ENCODE assay signal across 23 cellular contexts in genomic region chr22:23382796-23383195, GRCh38.
DNase-seq lines count a peak whose midpoint lies in the region; ATAC-seq, FAIRE-seq and TF ChIP-seq lines count a peak whose summit lies in the region.
"Had no signal": no experiment of that assay in that cellular context is flagged by ENCODE, and none has a peak within 500 bp of the region (broad histone marks: within the 10 kb centered on the region; RNA-seq: fewer than 3 reads in every experiment).

No MANE protein-coding gene starts in this region.

- FAIRE-seq in urothelium cell line (lab: Jason Lieb, UNC) = peak; percentile 79
- FAIRE-seq: A204.1, GM12878, GM19239 had no signal

- H3K4me1 Mint-ChIP-seq in natural killer cell treated with Interleukin-12 subunit alpha and Interleukin-12 subunit beta and Interleukin-15 and Interleukin-18, amount 100 ng/mL, for 72 hours (ENCODE audit: low read depth in 2 of 2) = peaks cover 0 to 9% of the 10 kb centered on the region in 2 donors
- H3K4me1 Mint-ChIP-seq in natural killer cell (peaks cover 6 to 9% of the 10 kb centered on the region in 2 donors), WTC11 (peaks cover 12% of the 10 kb centered on the region; the same call in 1 of the 2 replicates)
- H3K4me1 Mint-ChIP-seq: B cell; CD4-positive, CD25-positive, alpha-beta regulatory T cell had no signal

- DNase-seq in natural killer cell treated with Interleukin-12 subunit alpha and Interleukin-12 subunit beta and Interleukin-15 and Interleukin-18, amount 100 ng/mL, for 72 hours (ENCODE audit: low spot score) = peak; percentile 56
- DNase-seq in natural killer cell = no peak
- DNase-seq in WTC11 (ENCODE audit: low spot score) = peak; percentile 4
- no peak for DNase-seq in neuronal stem cell (ENCODE audit: low spot score)
- DNase-seq in urothelium cell line (ENCODE audit: low spot score) = no peak
- no peak for DNase-seq in sigmoid colon
- no peak for DNase-seq in spleen
- DNase-seq: Caco-2; CD4-positive, CD25-positive, alpha-beta regulatory T cell; CD8-positive, alpha-beta T cell; DMS79; EL; GDM1; HFFc6 had no signal

- H3K4ac ChIP-seq in neuronal stem cell (ENCODE audit: low read length) = no peak overlapping the region

- no peak overlapping the region for H3K27ac Mint-ChIP-seq in natural killer cell treated with Interleukin-12 subunit alpha and Interleukin-12 subunit beta and Interleukin-15 and Interleukin-18, amount 100 ng/mL, for 72 hours
- no peak overlapping the region for H3K27ac Mint-ChIP-seq in natural killer cell
- no peak overlapping the region for H3K27ac Mint-ChIP-seq in WTC11
- H3K27ac Mint-ChIP-seq: B cell; CD4-positive, CD25-positive, alpha-beta regulatory T cell; CD8-positive, alpha-beta T cell; GM23338; HFFc6 had no signal

- H3K27me3 ChIP-seq in neuronal stem cell (ENCODE audit: control insufficient read depth in 3 of 3, insufficient read depth in 3 of 3, low read depth in 1 of 3, low read length in 3 of 3) = peaks cover 0 to 12% (median 0%) of the 10 kb centered on the region in 3 experiments
- peaks cover 0 to 5% (median 0%) of the 10 kb centered on the region in 3 donors for H3K27me3 ChIP-seq in sigmoid colon
- H3K27me3 ChIP-seq in spleen (replicated peaks in 1 of 7) = peaks cover 0 to 48% (median 0%) of the 10 kb centered on the region in 7 donors
- H3K27me3 ChIP-seq: BLaER1 had no signal

- H3K36me3 ChIP-seq in neuronal stem cell (replicated peaks in 1 of 2; ENCODE audit: control insufficient read depth in 2 of 2, insufficient read depth in 2 of 2, low read length in 2 of 2) (no peaks in the 10 kb centered on the region), sigmoid colon (no peaks in the 10 kb centered on the region), spleen (no peaks in the 10 kb centered on the region)
- H3K36me3 ChIP-seq: BLaER1, HAP-1 had no signal

- no peak overlapping the region for H2BK15ac ChIP-seq in neuronal stem cell (ENCODE audit: low read length)

- H3K23ac ChIP-seq in neuronal stem cell (ENCODE audit: low read depth, low read length, poor library complexity) = no peak overlapping the region

- H2BK120ac ChIP-seq in neuronal stem cell (ENCODE audit: low read depth, low read length) = no peak overlapping the region

- ATAC-seq in natural killer cell treated with Interleukin-12 subunit alpha and Interleukin-12 subunit beta and Interleukin-15 and Interleukin-18, amount 100 ng/mL, for 72 hours = no peak
- no peak for ATAC-seq in natural killer cell
- ATAC-seq in WTC11 = no peak
- no peak for ATAC-seq in GM21619 (IDR thresholded peaks at IDR 0.05; ENCODE audit: unreplicated experiment)
- ATAC-seq: CD8-positive, alpha-beta T cell; GM12878 had no signal

- no peak for TF ChIP-seq POLR2A in sigmoid colon (IDR thresholded peaks at IDR 0.05)
- no peak for TF ChIP-seq POLR2A in spleen (IDR thresholded peaks at IDR 0.05)

- H2BK5ac ChIP-seq in neuronal stem cell (ENCODE audit: low read length) = no peak overlapping the region

- H4K91ac ChIP-seq in neuronal stem cell (ENCODE audit: low read depth, low read length, poor library complexity) = no peak overlapping the region

- no peak overlapping the region for H3K4me2 ChIP-seq in neuronal stem cell (ENCODE audit: insufficient read depth, low read length, poor library complexity, severe bottlenecking)
- H3K4me2 ChIP-seq: GM23338 had no signal

- no peak overlapping the region for H4K8ac ChIP-seq in neuronal stem cell (ENCODE audit: low read depth, low read length)

- H3K4me3 ChIP-seq in neuronal stem cell (ENCODE audit: low read length in 2 of 2) (peak overlapping the region in 1 of 2 donors; percentile 29), sigmoid colon (no peak overlapping the region), spleen (no peak overlapping the region)
- H3K4me3 ChIP-seq: BLaER1, GM12878, GM23338, HAP-1 had no signal

- no CpG with 5 or more reads among the region's 7 CpGs for WGBS in neuronal stem cell (ENCODE audit: extremely low coverage in 2 of 2, insufficient read length in 2 of 2, insufficient replicate concordance in 1 of 2), 2 donors
- WGBS in sigmoid colon, 2 donors = 58 to 88% methylated on average over 7 of the region's 7 CpGs
- 80 to 95% (median 87%) methylated on average over 7 of the region's 7 CpGs for WGBS in spleen, 5 donors

- no peak overlapping the region for H3K9ac ChIP-seq in neuronal stem cell (ENCODE audit: low read depth, low read length, poor library complexity)

- peak overlapping the region; percentile 71 for H3K14ac ChIP-seq in neuronal stem cell (ENCODE audit: low read length)

- H2AK5ac ChIP-seq in neuronal stem cell (ENCODE audit: low read depth, low read length) = no peak overlapping the region

- intact Hi-C loops in natural killer cell (cut with micrococcal nuclease) = loop anchor here (5.0 kb wide), 1 partner anchor 205 kb away; no protein-coding TSS in a partner anchor
- intact Hi-C loops in sigmoid colon (cut with DNase I) = loop anchor here (10.0 kb wide), 1 partner anchor 428 kb away; no protein-coding TSS in a partner anchor
- intact Hi-C loops in spleen (cut with DNase I; ENCODE audit: low total_unique reads) = no loop called here

- TF ChIP-seq EP300 in sigmoid colon (IDR thresholded peaks at IDR 0.05) = no peak

- H3K9me3 Mint-ChIP-seq in natural killer cell treated with Interleukin-12 subunit alpha and Interleukin-12 subunit beta and Interleukin-15 and Interleukin-18, amount 100 ng/mL, for 72 hours = no peaks in the 10 kb centered on the region
- H3K9me3 Mint-ChIP-seq in natural killer cell (peaks cover 0 to 5% of the 10 kb centered on the region in 2 donors), WTC11 (no peaks in the 10 kb centered on the region)
- H3K9me3 Mint-ChIP-seq: CD4-positive, CD25-positive, alpha-beta regulatory T cell; CD8-positive, alpha-beta T cell; GM23338; HFFc6 had no signal

- H3K4me3 Mint-ChIP-seq in natural killer cell treated with Interleukin-12 subunit alpha and Interleukin-12 subunit beta and Interleukin-15 and Interleukin-18, amount 100 ng/mL, for 72 hours = no peak overlapping the region
- H3K4me3 Mint-ChIP-seq in natural killer cell (no peak overlapping the region), WTC11 (no peak overlapping the region)
- H3K4me3 Mint-ChIP-seq: B cell; CD4-positive, CD25-positive, alpha-beta regulatory T cell; CD8-positive, alpha-beta T cell; GM23338; HFFc6 had no signal

- peaks cover 3 to 7% of the 10 kb centered on the region in 2 donors for H3K4me1 ChIP-seq in neuronal stem cell (ENCODE audit: control insufficient read depth in 2 of 2, insufficient read depth in 1 of 2, low read depth in 1 of 2, low read length in 2 of 2)
- peaks cover 0 to 8% (median 0%) of the 10 kb centered on the region in 4 donors for H3K4me1 ChIP-seq in sigmoid colon
- peaks cover 0 to 39% (median 13%) of the 10 kb centered on the region in 6 donors for H3K4me1 ChIP-seq in spleen
- H3K4me1 ChIP-seq: HAP-1 had no signal

- POLR2A ChIA-PET in WTC11 (lab: Charles Lee) = no interaction called here

- H3K9me3 ChIP-seq in neuronal stem cell (replicated peaks in 1 of 2; ENCODE audit: control insufficient read depth in 2 of 2, insufficient read depth in 1 of 2, low read depth in 1 of 2, low read length in 2 of 2) (no peaks in the 10 kb centered on the region), sigmoid colon (no peaks in the 10 kb centered on the region), spleen (no peaks in the 10 kb centered on the region)
- H3K9me3 ChIP-seq: BLaER1, Caco-2, HAP-1 had no signal

- H3K18ac ChIP-seq in neuronal stem cell (ENCODE audit: low read length) = peak overlapping the region; percentile 57

- peak overlapping the region; percentile 73 for H2BK12ac ChIP-seq in neuronal stem cell (ENCODE audit: low read length)

- no peaks in the 10 kb centered on the region for H3K79me1 ChIP-seq in neuronal stem cell (ENCODE audit: low read depth, low read length)

- no peak overlapping the region for H2AFZ ChIP-seq in neuronal stem cell (ENCODE audit: low read length)
- H2AFZ ChIP-seq: GM23338 had no signal

- no peak overlapping the region for H3K27ac ChIP-seq in neuronal stem cell (replicated peaks; ENCODE audit: low read length)
- no peak overlapping the region for H3K27ac ChIP-seq in sigmoid colon
- no peak overlapping the region for H3K27ac ChIP-seq in spleen
- H3K27ac ChIP-seq: C4-2B had no signal

- CTCF ChIA-PET in WTC11 (lab: Charles Lee) = interaction anchor here (1.3 kb wide), 1 partner anchor 226 kb away, joined by 5 read pairs; no protein-coding TSS in a partner anchor

- TF ChIP-seq CTCF in natural killer cell (IDR thresholded peaks at IDR 0.05) (no peak), WTC11 (IDR thresholded peaks at IDR 0.05) (no peak), sigmoid colon (IDR thresholded peaks at IDR 0.05) (no peak), spleen (IDR thresholded peaks at IDR 0.05 in 8 of 11, conservative IDR thresholded peaks at IDR 0.05 in 3 of 11) (no peak)

- no peaks in the 10 kb centered on the region for H3K36me3 Mint-ChIP-seq in natural killer cell treated with Interleukin-12 subunit alpha and Interleukin-12 subunit beta and Interleukin-15 and Interleukin-18, amount 100 ng/mL, for 72 hours
- no peaks in the 10 kb centered on the region for H3K36me3 Mint-ChIP-seq in natural killer cell
- H3K36me3 Mint-ChIP-seq in WTC11 = no peaks in the 10 kb centered on the region
- H3K36me3 Mint-ChIP-seq: CD4-positive, CD25-positive, alpha-beta regulatory T cell; CD8-positive, alpha-beta T cell had no signal

- peaks cover 0 to 2% of the 10 kb centered on the region in 2 donors for H3K27me3 Mint-ChIP-seq in natural killer cell treated with Interleukin-12 subunit alpha and Interleukin-12 subunit beta and Interleukin-15 and Interleukin-18, amount 100 ng/mL, for 72 hours
- H3K27me3 Mint-ChIP-seq in natural killer cell (ENCODE audit: low read depth in 2 of 2) (peaks cover 0 to 6% of the 10 kb centered on the region in 2 donors), WTC11 (ENCODE audit: low read depth) (peaks cover 6% of the 10 kb centered on the region; the same call in 1 of the 2 replicates)
- H3K27me3 Mint-ChIP-seq: CD4-positive, CD25-positive, alpha-beta regulatory T cell had no signal

TF ChIP-seq in WTC11, 78 proteins besides CTCF, POLR2A, EP300 and RAD21 (continues in another document):
- TF ChIP-seq SMAD3 (CRISPR knock-in tag; IDR thresholded peaks at IDR 0.05; ENCODE audit: borderline replicate concordance) = no peak
- TF ChIP-seq, protein P1, sequence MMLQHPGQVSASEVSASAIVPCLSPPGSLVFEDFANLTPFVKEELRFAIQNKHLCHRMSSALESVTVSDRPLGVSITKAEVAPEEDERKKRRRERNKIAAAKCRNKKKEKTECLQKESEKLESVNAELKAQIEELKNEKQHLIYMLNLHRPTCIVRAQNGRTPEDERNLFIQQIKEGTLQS (CRISPR knock-in tag; conservative IDR thresholded peaks at IDR 0.05) = no peak
- TF ChIP-seq, protein P2, sequence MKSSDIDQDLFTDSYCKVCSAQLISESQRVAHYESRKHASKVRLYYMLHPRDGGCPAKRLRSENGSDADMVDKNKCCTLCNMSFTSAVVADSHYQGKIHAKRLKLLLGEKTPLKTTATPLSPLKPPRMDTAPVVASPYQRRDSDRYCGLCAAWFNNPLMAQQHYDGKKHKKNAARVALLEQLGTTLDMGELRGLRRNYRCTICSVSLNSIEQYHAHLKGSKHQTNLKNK (CRISPR knock-in tag; IDR thresholded peaks at IDR 0.05) = no peak
- no peak for TF ChIP-seq JAZF1 (CRISPR knock-in tag; IDR thresholded peaks at IDR 0.05)
- no peak for TF ChIP-seq IRF2 (CRISPR knock-in tag; IDR thresholded peaks at IDR 0.05; ENCODE audit: borderline replicate concordance, low read depth)
- TF ChIP-seq ZNF138 (CRISPR knock-in tag; conservative IDR thresholded peaks at IDR 0.05) = no peak

Comparison
In these comparisons a context has a peak if more than half of its experiments do, and no peak if none do; other contexts are left out.
1. DNase-seq: peak in natural killer cell treated with Interleukin-12 subunit alpha and Interleukin-12 subunit beta and Interleukin-15 and Interleukin-18, amount 100 ng/mL, for 72 hours (single experiment) and WTC11 (single experiment); none in natural killer cell (single experiment), neuronal stem cell (single experiment), urothelium cell line (single experiment), sigmoid colon (single experiment) and spleen (single experiment).